Comparison of ENCODE assay signal across 8 cellular contexts in the genomic region with DNA sequence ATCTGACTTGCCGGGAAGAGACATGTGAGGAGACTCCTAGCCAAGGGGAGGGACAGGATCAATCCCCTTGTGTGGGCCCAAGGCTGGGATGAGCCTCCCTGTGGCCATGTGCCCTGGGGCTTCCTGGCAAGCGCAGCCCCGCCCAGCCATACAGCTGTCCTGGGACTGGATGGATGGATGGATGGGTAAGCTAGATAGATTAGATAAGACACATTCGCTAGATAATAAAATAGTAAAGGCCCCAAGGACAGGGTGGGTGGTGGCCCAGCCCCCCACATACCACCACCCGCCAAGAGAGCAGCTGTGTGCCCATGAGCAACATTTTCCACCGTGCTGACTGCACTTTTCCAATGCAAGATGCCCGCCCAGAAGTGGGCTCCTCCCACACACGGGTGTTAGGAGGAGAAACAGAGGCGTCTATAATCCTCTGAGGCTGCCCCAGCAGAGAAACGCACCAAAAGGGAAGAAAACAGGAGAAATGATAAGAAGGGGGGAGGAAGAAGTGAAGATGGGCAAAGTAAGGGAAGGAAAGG. TPM values are rescaled to one million over a fixed set of nuclear protein-coding genes. Genes with fewer than 3 reads are reported as not detected.
DNase-seq lines count a peak whose midpoint lies in the region; ATAC-seq and TF ChIP-seq lines count a peak whose summit lies in the region.

No MANE protein-coding gene starts in this region.

- ATAC-seq in activated T-cell treated with anti-CD3 and anti-CD28 coated beads, Interleukin-2, amount 50 U/mL, for 72 hours (replicated peaks in 1 of 2) = peak; percentile 22 to 34
- ATAC-seq in HG02678 (IDR thresholded peaks at IDR 0.05; ENCODE audit: unreplicated experiment) = no peak

- no peaks in the 10 kb centered on the region for H3K9me3 ChIP-seq in right atrium auricular region

- H3K27ac ChIP-seq in right atrium auricular region = peak overlapping the region; percentile 90 to 96

- no peaks in the 10 kb centered on the region for H3K9me3 Mint-ChIP-seq in activated T-cell treated with anti-CD3 and anti-CD28 coated beads, Interleukin-2, amount 50 U/mL, for 72 hours

- peak overlapping the region; percentile 94 for H3K27ac Mint-ChIP-seq in activated T-cell treated with anti-CD3 and anti-CD28 coated beads, Interleukin-2, amount 50 U/mL, for 72 hours

- H3K27me3 ChIP-seq in right atrium auricular region = no peaks in the 10 kb centered on the region

- no peak for TF ChIP-seq CTCF in right atrium auricular region (IDR thresholded peaks at IDR 0.05)

- H3K36me3 ChIP-seq in right atrium auricular region = peaks cover 24% of the 10 kb centered on the region

- H3K4me1 ChIP-seq in right atrium auricular region = peaks cover 0 to 80% of the 10 kb centered on the region in 2 donors

- peaks cover 90% of the 10 kb centered on the region for H3K4me1 Mint-ChIP-seq in activated T-cell treated with anti-CD3 and anti-CD28 coated beads, Interleukin-2, amount 50 U/mL, for 72 hours (ENCODE audit: low read depth)

- H3K4me3 Mint-ChIP-seq in activated T-cell treated with anti-CD3 and anti-CD28 coated beads, Interleukin-2, amount 50 U/mL, for 72 hours = peak overlapping the region; percentile 74 to 82

- H3K4me3 ChIP-seq in right atrium auricular region = no peak overlapping the region

- no peaks in the 10 kb centered on the region for H3K27me3 Mint-ChIP-seq in activated T-cell treated with anti-CD3 and anti-CD28 coated beads, Interleukin-2, amount 50 U/mL, for 72 hours (ENCODE audit: low read depth)

- peak; percentile 64 for DNase-seq in OCI-M1 (lab: John Stamatoyannopoulos, UW)
- DNase-seq in activated T-cell treated with anti-CD3 and anti-CD28 coated beads, Interleukin-2, amount 50 U/mL, for 72 hours = peak; percentile 84 to 85
- peak; percentile 88 for DNase-seq in right atrium auricular region (ENCODE audit: low spot score)
- peak; percentile 50 to 64 (median 55) for DNase-seq in stimulated activated CD4-positive, alpha-beta T cell treated with anti-CD3 and anti-CD28 coated beads, TNF-alpha, amount 100 ng/mL, for 1 hour (ENCODE audit: low read depth in 3 of 3, low spot score in 1 of 3)
- no peak for DNase-seq in cerebellar nuclear complex (lab: John Stamatoyannopoulos, UW)
- DNase-seq in NCI-H2171 (lab: John Stamatoyannopoulos, UW) = no peak
- no peak for DNase-seq in NCI-H524 treated with DMSO at 0.1 percent for 48 hours (lab: John Stamatoyannopoulos, UW)

- H3K36me3 Mint-ChIP-seq in activated T-cell treated with anti-CD3 and anti-CD28 coated beads, Interleukin-2, amount 50 U/mL, for 72 hours (ENCODE audit: insufficient read depth in 2 of 2) = peaks cover 3 to 10% of the 10 kb centered on the region in 2 donors

RNA-seq across cellular contexts. Expression of a gene that starts 25.1 kb away (rescaled TPM):
- 10 to 100 TPM; 76.0 to 84.1 TPM for total RNA-seq in activated T-cell treated with anti-CD3 and anti-CD28 coated beads, Interleukin-2, amount 50 U/mL, for 72 hours
- 10 to 100 TPM; 14.8 to 27.5 TPM for total RNA-seq in right atrium auricular region

RNA-seq across cellular contexts. Expression of a gene that starts 53.2 kb away (rescaled TPM):
- not detected for total RNA-seq in activated T-cell treated with anti-CD3 and anti-CD28 coated beads, Interleukin-2, amount 50 U/mL, for 72 hours
- under 1 TPM in 1 of 2 donors, not detected in 1; 0.31 TPM for total RNA-seq in right atrium auricular region

Comparison
In these comparisons a context has a peak if more than half of its experiments do, and no peak if none do; other contexts are left out.
1. DNase-seq: peak in OCI-M1 (single experiment), activated T-cell treated with anti-CD3 and anti-CD28 coated beads, Interleukin-2, amount 50 U/mL, for 72 hours (2 of 2), right atrium auricular region (single experiment) and stimulated activated CD4-positive, alpha-beta T cell treated with anti-CD3 and anti-CD28 coated beads, TNF-alpha, amount 100 ng/mL, for 1 hour (3 of 3); none in cerebellar nuclear complex (0 of 2), NCI-H2171 (single experiment) and NCI-H524 treated with DMSO at 0.1 percent for 48 hours (single experiment).